ENCODE assay signal across 18 cellular contexts in genomic region chr2:195711478-195711877, GRCh38. TPM values are rescaled to one million over a fixed set of nuclear protein-coding genes. Genes with fewer than 3 reads are reported as not detected.
DNase-seq lines count a peak whose midpoint lies in the region; ATAC-seq lines count a peak whose summit lies in the region.
"Had no signal": no experiment of that assay in that cellular context is flagged by ENCODE, and none has a peak within 500 bp of the region (broad histone marks: within the 10 kb centered on the region; RNA-seq: fewer than 3 reads in every experiment).

No MANE protein-coding gene starts in this region.

- ATAC-seq in GM19452 (IDR thresholded peaks at IDR 0.05; ENCODE audit: unreplicated experiment) (peak; percentile 68), HG02763 (IDR thresholded peaks at IDR 0.05; ENCODE audit: unreplicated experiment) (peak; percentile 54), HG03432 (IDR thresholded peaks at IDR 0.05; ENCODE audit: unreplicated experiment) (peak; percentile 62), HG03095 (IDR thresholded peaks at IDR 0.05; ENCODE audit: unreplicated experiment) (no peak)
- ATAC-seq: effector memory CD8-positive, alpha-beta T cell; natural killer cell; SK-N-SH treated with all-trans-retinoic acid at 6 μM for 48 hours; stimulated activated memory B cell treated with anti-CD40 and anti-IgM and Interleukin-4, amounts not matched to agents 10 μg/mL and 1 μg/mL and 100 μg/mL, for 72 hours had no signal

- DNase-seq in renal cortical epithelial cell (ENCODE audit: low read depth) (peak; percentile 86), hippocampal formation (lab: John Stamatoyannopoulos, UW) (no peak), cerebellar nuclear complex (lab: John Stamatoyannopoulos, UW) (no peak)
- DNase-seq: activated effector memory CD4-positive, alpha-beta T cell treated with anti-CD3 and anti-CD28 coated beads, Interleukin-2, amount 50 U/mL, for 16 hours; amygdala; effector memory CD8-positive, alpha-beta T cell; GDM1; mesendoderm; natural killer cell; NCI-H1436; NCI-H82; transverse colon had no signal

RNA-seq across cellular contexts. Expression of gene SLC39A10, which starts 54.5 kb away (rescaled TPM):
- total RNA-seq in renal cortical epithelial cell: 102 and 104 TPM in 2 replicates
